ENCODE assay signal across 10 cellular contexts in genomic region chr1:178066904-178067531, GRCh38. TPM values are rescaled to one million over a fixed set of nuclear protein-coding genes. Genes with fewer than 3 reads are reported as not detected.
A peak's percentile ranks its signal among the peaks of the same experiment; 100 is the strongest.
DNase-seq lines count a peak whose midpoint lies in the region; ATAC-seq and TF ChIP-seq lines count a peak whose summit lies in the region.
"Had no signal": no experiment of that assay in that cellular context is flagged by ENCODE, and none has a peak within 500 bp of the region (broad histone marks: within the 10 kb centered on the region; RNA-seq: fewer than 3 reads in every experiment).

No MANE protein-coding gene starts in this region.

- no peak for TF ChIP-seq POLR2A in GM18505 (IDR thresholded peaks at IDR 0.05; ENCODE audit: borderline replicate concordance, extremely low read depth, insufficient read depth, insufficient read length)

- POLR2A ChIA-PET in activated B cell treated with CpG ODN at 0.5 μM for 24 hours (lab: Charles Lee) = interaction anchor here (0.6 kb wide), 1 partner anchor 26 kb away, joined by 3 read pairs; no protein-coding TSS in a partner anchor

- no peaks in the 10 kb centered on the region for H3K9me3 Mint-ChIP-seq in activated B cell treated with CpG ODN at 0.5 μM for 24 hours

- no peak for TF ChIP-seq CTCF in activated B cell treated with CpG ODN at 0.5 μM for 24 hours (IDR thresholded peaks at IDR 0.05)

- intact Hi-C loops in activated B cell treated with CpG ODN at 0.5 μM for 24 hours (cut with micrococcal nuclease) = loop anchor here (1.0 kb wide), 1 partner anchor 26 kb away; no protein-coding TSS in a partner anchor

- no peak overlapping the region for H3K4me3 Mint-ChIP-seq in activated B cell treated with CpG ODN at 0.5 μM for 24 hours

- H3K36me3 Mint-ChIP-seq in activated B cell treated with CpG ODN at 0.5 μM for 24 hours (ENCODE audit: low read depth) = no peaks in the 10 kb centered on the region

- peaks cover 11% of the 10 kb centered on the region for H3K4me1 Mint-ChIP-seq in activated B cell treated with CpG ODN at 0.5 μM for 24 hours

- H3K27ac Mint-ChIP-seq in activated B cell treated with CpG ODN at 0.5 μM for 24 hours = peak overlapping the region; percentile 13

- CTCF ChIA-PET in activated B cell treated with CpG ODN at 0.5 μM for 24 hours (lab: Charles Lee) = no interaction called here

- peak; percentile 100 for ATAC-seq in GM18505 (IDR thresholded peaks at IDR 0.05; ENCODE audit: unreplicated experiment)
- peak; percentile 99 for ATAC-seq in GM21526 (IDR thresholded peaks at IDR 0.05; ENCODE audit: low FRiP score, unreplicated experiment)
- peak; percentile 98 for ATAC-seq in HG03175 (IDR thresholded peaks at IDR 0.05; ENCODE audit: unreplicated experiment)
- peak; percentile 66 for ATAC-seq in activated B cell treated with CpG ODN at 0.5 μM for 24 hours (ENCODE audit: low read depth)

- peaks cover 2% of the 10 kb centered on the region for H3K27me3 Mint-ChIP-seq in activated B cell treated with CpG ODN at 0.5 μM for 24 hours

- DNase-seq in activated B cell treated with CpG ODN at 0.5 μM for 24 hours (no peak), NCI-H1105 treated with DMSO at 0.1 percent for 48 hours (lab: John Stamatoyannopoulos, UW) (no peak), NCI-H1092 (lab: John Stamatoyannopoulos, UW) (no peak), COLO829 (ENCODE audit: low spot score) (no peak)
- no peak for DNase-seq in stimulated activated CD4-positive, alpha-beta T cell treated with anti-CD3 and anti-CD28 coated beads, Interleukin-1b, Interleukin-23, amount 100 ng/mL, for 48 hours
- DNase-seq: activated CD4-positive, alpha-beta T cell treated with anti-CD3 and anti-CD28 coated beads, Interleukin-2, amount 50 U/mL, for 4 hours; ovary had no signal

RNA-seq across cellular contexts. Expression of gene RASAL2, which starts 26.9 kb away (rescaled TPM):
- 0.16 and 0.24 TPM in 2 replicates for total RNA-seq in activated B cell treated with CpG ODN at 0.5 μM for 24 hours
